In genomic region chr10:49538381-49539319, GRCh38 we compare ENCODE assay signal across 8 cellular contexts. TPM values are rescaled to one million over a fixed set of nuclear protein-coding genes. Genes with fewer than 3 reads are reported as not detected.
DNase-seq lines count a peak whose midpoint lies in the region; TF ChIP-seq lines count a peak whose summit lies in the region.

ERCC6 (minus strand) TSS chr10:49539121.

- DNase-seq in COLO668 (lab: John Stamatoyannopoulos, UW; ENCODE audit: unreplicated experiment) = peak; percentile 93
- peak; percentile 96 for DNase-seq in GM20000 (ENCODE audit: low spot score)
- peak; percentile 83 for DNase-seq in HS-5 (ENCODE audit: low read depth)
- peak; percentile 73 for DNase-seq in NK-92 (lab: John Stamatoyannopoulos, UW; ENCODE audit: unreplicated experiment)
- peak; percentile 97 for DNase-seq in activated CD8-positive, alpha-beta memory T cell treated with anti-CD3 and anti-CD28 coated beads for 24 hours
- DNase-seq in effector CD8-positive, alpha-beta T cell (lab: John Stamatoyannopoulos, UW) = peak; percentile 91
- DNase-seq in lung microvascular endothelial cell (ENCODE audit: low read depth in 2 of 2) = peak; percentile 98 to 99
- peak; percentile 91 to 94 (median 94) for DNase-seq in stimulated activated CD4-positive, alpha-beta T cell treated with anti-CD3 and anti-CD28 coated beads, TNF-alpha, amount 100 ng/mL, for 4 hours (ENCODE audit: low read depth in 3 of 3)

- no peak for TF ChIP-seq CTCF in GM20000 (IDR thresholded peaks at IDR 0.05; ENCODE audit: extremely low read depth, missing control alignments)

RNA-seq across cellular contexts. Expression of gene ERCC6, which starts in this region (rescaled TPM):
- total RNA-seq in lung microvascular endothelial cell = 9.8 and 10.7 TPM in 2 replicates

Comparison
In these comparisons a context has a peak if more than half of its experiments do, and no peak if none do; other contexts are left out.
1. Peak in every context shown above with its lines: DNase-seq.